8 cellular contexts compared by ENCODE assay signal in genomic region chr16:28873543-28874201, GRCh38. TPM values are rescaled to one million over a fixed set of nuclear protein-coding genes. Genes with fewer than 3 reads are reported as not detected.
A peak's percentile ranks its signal among the peaks of the same experiment; 100 is the strongest.
DNase-seq lines count a peak whose midpoint lies in the region; ATAC-seq and TF ChIP-seq lines count a peak whose summit lies in the region.

No MANE protein-coding gene starts in this region.

- H3K27ac ChIP-seq in adrenal gland: no peak overlapping the region
- H3K27ac ChIP-seq in right lobe of liver: no peak overlapping the region

- 86 to 94% (median 92%) methylated on average over 14 to 18 of the region's 18 CpGs for WGBS in adrenal gland, 4 donors
- 83% methylated on average over 10 of the region's 18 CpGs for WGBS in right lobe of liver (ENCODE audit: insufficient coverage, low coverage, low lambda C conversion rate, missing lambda C conversion rate)

- no peak for TF ChIP-seq POLR2A in adrenal gland (IDR thresholded peaks at IDR 0.05)
- no peak for TF ChIP-seq POLR2A in right lobe of liver (IDR thresholded peaks at IDR 0.05)

- H3K27me3 ChIP-seq in adrenal gland (no peaks in the 10 kb centered on the region), right lobe of liver (no peaks in the 10 kb centered on the region)

- H3K4me1 ChIP-seq in adrenal gland (replicated peaks in 1 of 2): no peaks in the 10 kb centered on the region
- H3K4me1 ChIP-seq in right lobe of liver: no peaks in the 10 kb centered on the region

- in situ Hi-C loops in GM13977 (cut with MboI; ENCODE audit: low pct_unique_long_range_greater_than_20kb, low sequenced_read_pairs, unreplicated experiment): loop anchor here (10.0 kb wide), 1 partner anchor 71 kb away; no protein-coding TSS in a partner anchor

- ATAC-seq in right lobe of liver (peak; percentile 34 to 65 (median 56)), omental fat pad (ENCODE audit: low FRiP score) (no peak)

- no peak overlapping the region for H3K4me3 ChIP-seq in adrenal gland
- H3K4me3 ChIP-seq in right lobe of liver: no peak overlapping the region

- intact Hi-C loops in adrenal gland (cut with DNase I) (no loop called here), right lobe of liver (cut with DNase I) (no loop called here), head of caudate nucleus (cut with DNase I) (no loop called here)

- H3K36me3 ChIP-seq in adrenal gland (replicated peaks in 1 of 2) (peaks cover 0 to 41% of the 10 kb centered on the region in 2 donors), right lobe of liver (peaks cover 0 to 26% (median 15%) of the 10 kb centered on the region in 4 donors)

- TF ChIP-seq CTCF in GM13977 (IDR thresholded peaks at IDR 0.05; ENCODE audit: extremely low read depth, insufficient read depth, missing control alignments) (peak; percentile 78), adrenal gland (IDR thresholded peaks at IDR 0.05) (peak; percentile 47 to 67 (median 54)), right lobe of liver (IDR thresholded peaks at IDR 0.05) (peak; percentile 49 to 63 (median 56)), omental fat pad (IDR thresholded peaks at IDR 0.05) (no peak)

- DNase-seq in GM13977 (ENCODE audit: low spot score) (peak; percentile 83), T follicular helper cell (ENCODE audit: low read depth) (peak; percentile 43), adrenal gland (peak in 1 of 7 donors; percentile 34), right lobe of liver (peak in 1 of 3 donors; percentile 47), HPDE6-E6E7 (ENCODE audit: extremely low spot score) (no peak), omental fat pad (ENCODE audit: low spot score) (no peak), head of caudate nucleus (no peak)
- DNase-seq in stimulated activated naive CD4-positive, alpha-beta T cell treated with Interleukin-2 at 50 U/mL for 16 hours (lab: John Stamatoyannopoulos, UW): peak; percentile 34

- no peaks in the 10 kb centered on the region for H3K9me3 ChIP-seq in adrenal gland (replicated peaks in 1 of 3)
- no peaks in the 10 kb centered on the region for H3K9me3 ChIP-seq in right lobe of liver

RNA-seq across cellular contexts. Expression of gene ATP2A1, which starts 4.6 kb away (rescaled TPM):
- 1 to 10 TPM in 2 of 8 donors, under 1 TPM in 5, not detected in 1; 0.17 to 1.2 (median 0.95) TPM for total RNA-seq in adrenal gland
- 1 to 10 TPM in 1 of 3 donors, under 1 TPM in 2; 0.05 to 1.1 (median 0.88) TPM for polyA plus RNA-seq in adrenal gland
- 1 to 10 TPM in 2 of 6 experiments, under 1 TPM in 4; 0.42 to 3.6 (median 0.77) TPM for total RNA-seq in right lobe of liver
- under 1 TPM; 0.32 to 0.44 (median 0.37) TPM for total RNA-seq in omental fat pad

RNA-seq across cellular contexts. Expression of gene SH2B1, which starts 10.0 kb away (rescaled TPM):
- total RNA-seq in adrenal gland (100 to 1,000 TPM in 1 of 8 donors, 10 to 100 TPM in 7; 30.8 to 108 (median 58.6) TPM), right lobe of liver (10 to 100 TPM; 13.2 to 27.1 (median 20.6) TPM), omental fat pad (10 to 100 TPM; 16.1 to 25.4 (median 18.8) TPM)
- polyA plus RNA-seq in adrenal gland: 100 to 1,000 TPM in 2 of 3 donors, 10 to 100 TPM in 1; 17.1 to 236 (median 119) TPM

RNA-seq across cellular contexts. Expression of gene TUFM, which starts 27.5 kb away (rescaled TPM):
- total RNA-seq in adrenal gland (100 to 1,000 TPM; 144 to 239 (median 208) TPM), right lobe of liver (100 to 1,000 TPM; 103 to 169 (median 141) TPM), omental fat pad (100 to 1,000 TPM in 2 of 4 donors, 10 to 100 TPM in 2; 93.2 to 133 (median 103) TPM)
- polyA plus RNA-seq in adrenal gland: 100 to 1,000 TPM; 173 to 323 (median 181) TPM

RNA-seq across cellular contexts. Expression of gene ATXN2L, which starts 50.9 kb away (rescaled TPM):
- 100 to 1,000 TPM in 2 of 8 donors, 10 to 100 TPM in 6; 66.3 to 118 (median 90.5) TPM for total RNA-seq in adrenal gland
- 100 to 1,000 TPM in 2 of 3 donors, 10 to 100 TPM in 1; 44.3 to 342 (median 126) TPM for polyA plus RNA-seq in adrenal gland
- total RNA-seq in right lobe of liver: 10 to 100 TPM; 40.5 to 78.1 (median 57.2) TPM
- 10 to 100 TPM; 34.4 to 83.3 (median 59.5) TPM for total RNA-seq in omental fat pad

RNA-seq across cellular contexts. Expression of gene RABEP2, which starts 51.4 kb away (rescaled TPM):
- total RNA-seq in adrenal gland: 100 to 1,000 TPM in 1 of 8 donors, 10 to 100 TPM in 7; 18.6 to 108 (median 47.7) TPM
- polyA plus RNA-seq in adrenal gland: 100 to 1,000 TPM in 1 of 3 donors, 10 to 100 TPM in 1, 1 to 10 TPM in 1; 1.4 to 121 (median 57.1) TPM
- 10 to 100 TPM in 2 of 6 experiments, 1 to 10 TPM in 4; 5.0 to 21.0 (median 9.1) TPM for total RNA-seq in right lobe of liver
- total RNA-seq in omental fat pad: 10 to 100 TPM; 10.1 to 21.7 (median 17.0) TPM

Comparison
In these comparisons a context has a peak if more than half of its experiments do, and no peak if none do; other contexts are left out.
1. DNase-seq: peak in GM13977 (single experiment), T follicular helper cell (single experiment) and stimulated activated naive CD4-positive, alpha-beta T cell treated with Interleukin-2 at 50 U/mL for 16 hours (single experiment); none in HPDE6-E6E7 (single experiment), omental fat pad (single experiment) and head of caudate nucleus (0 of 42).
2. CTCF ChIP-seq: peak in GM13977 (single experiment), adrenal gland (6 of 6) and right lobe of liver (4 of 4); none in omental fat pad (0 of 3).